In the genomic region with DNA sequence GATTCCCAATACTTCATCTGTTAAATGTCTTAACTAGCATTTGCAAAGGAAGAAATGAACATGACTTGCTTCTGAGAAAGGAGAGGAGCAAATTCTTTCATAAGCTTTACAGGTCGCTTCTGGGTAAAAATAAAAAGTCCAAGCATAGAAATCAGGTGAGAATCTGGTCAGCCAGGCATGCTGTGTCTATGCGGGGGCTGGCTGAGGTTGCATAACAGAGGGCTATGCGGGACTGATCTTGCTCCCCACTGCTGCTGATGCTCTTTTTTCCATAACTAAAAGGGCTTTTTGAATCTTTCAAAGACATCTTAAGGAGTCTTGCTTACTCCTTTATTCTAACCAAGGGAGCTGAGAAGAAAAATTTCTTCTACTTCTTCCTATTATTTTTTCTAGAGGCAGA, we compare ENCODE assay signal across 16 cellular contexts.
DNase-seq lines count a peak whose midpoint lies in the region; FAIRE-seq and TF ChIP-seq lines count a peak whose summit lies in the region.
"Had no signal": no experiment of that assay in that cellular context is flagged by ENCODE, and none has a peak within 500 bp of the region (broad histone marks: within the 10 kb centered on the region; RNA-seq: fewer than 3 reads in every experiment).

No MANE protein-coding gene starts in this region.

- no peak overlapping the region for H3K4me3 Mint-ChIP-seq in nephron
- H3K4me3 Mint-ChIP-seq: CD4-positive, alpha-beta memory T cell had no signal

- H3K9me3 ChIP-seq in HUES48 (ENCODE audit: control insufficient read depth, insufficient read depth, low read length) (no peaks in the 10 kb centered on the region), parathyroid adenoma (ENCODE audit: control insufficient read depth, low read length) (no peaks in the 10 kb centered on the region), kidney (ENCODE audit: control insufficient read depth in 1 of 2, low read length in 2 of 2) (no peaks in the 10 kb centered on the region), right atrium auricular region (no peaks in the 10 kb centered on the region)

- H3K4me1 Mint-ChIP-seq in nephron = peaks cover 17% of the 10 kb centered on the region
- H3K4me1 Mint-ChIP-seq: CD4-positive, alpha-beta memory T cell had no signal

- H3K79me2 ChIP-seq in parathyroid adenoma = no peaks in the 10 kb centered on the region

- H3K4me1 ChIP-seq in HUES48 (ENCODE audit: control insufficient read depth, insufficient read depth, low read length) = peaks cover 16% of the 10 kb centered on the region; the same call in 1 of the 2 replicates
- H3K4me1 ChIP-seq in parathyroid adenoma = peaks cover 24% of the 10 kb centered on the region
- no peaks in the 10 kb centered on the region for H3K4me1 ChIP-seq in kidney (ENCODE audit: control insufficient read depth in 1 of 2, insufficient read depth in 1 of 2, low read depth in 1 of 2, low read length in 2 of 2)
- H3K4me1 ChIP-seq in right atrium auricular region = no peaks in the 10 kb centered on the region

- H3K4me3 ChIP-seq in HUES48 (ENCODE audit: low read depth, low read length) = no peak overlapping the region
- no peak overlapping the region for H3K4me3 ChIP-seq in parathyroid adenoma (ENCODE audit: low read depth, low read length)
- no peak overlapping the region for H3K4me3 ChIP-seq in kidney (ENCODE audit: low read length in 2 of 2)
- H3K4me3 ChIP-seq in right atrium auricular region = no peak overlapping the region
- H3K4me3 ChIP-seq: GM12878, GM23248 had no signal

- no peak for DNase-seq in kidney
- no peak for DNase-seq in GM03348 (ENCODE audit: low spot score)
- DNase-seq in right atrium auricular region (ENCODE audit: low spot score) = no peak
- DNase-seq: C1 segment of cervical spinal cord; CD4-positive, alpha-beta memory T cell; COR-L47; DMS153; DND-41; GM23248; HCEC 1CT had no signal

- FAIRE-seq in kidney (lab: Jason Lieb, UNC) = no peak
- FAIRE-seq: GM12878, GM19239, H54 had no signal

- intact Hi-C loops in kidney (cut with DNase I) = no loop called here

- H3K27ac ChIP-seq in HUES48 (ENCODE audit: low read depth, low read length) (peak overlapping the region; percentile 24), parathyroid adenoma (peak overlapping the region; percentile 73), kidney (ENCODE audit: low read depth in 2 of 2, low read length in 2 of 2) (no peak overlapping the region), right atrium auricular region (no peak overlapping the region)
- H3K27ac ChIP-seq: GM23248 had no signal

- no peak for TF ChIP-seq CTCF in nephron (IDR thresholded peaks at IDR 0.05; ENCODE audit: unreplicated experiment in 3 of 3)
- TF ChIP-seq CTCF in parathyroid adenoma (IDR thresholded peaks at IDR 0.05) = no peak
- TF ChIP-seq CTCF in kidney (IDR thresholded peaks at IDR 0.05; ENCODE audit: borderline replicate concordance, extremely low read depth, insufficient read depth) = no peak
- TF ChIP-seq CTCF in right atrium auricular region (IDR thresholded peaks at IDR 0.05) = no peak

- H3K27me3 ChIP-seq in HUES48 (ENCODE audit: control insufficient read depth, insufficient read depth, low read length) (no peaks in the 10 kb centered on the region), parathyroid adenoma (ENCODE audit: control insufficient read depth, insufficient read depth, low read length) (no peaks in the 10 kb centered on the region), right atrium auricular region (no peaks in the 10 kb centered on the region)

- H3K27me3 Mint-ChIP-seq in nephron (ENCODE audit: low read depth) = peaks cover 84% of the 10 kb centered on the region

- no peaks in the 10 kb centered on the region for H3K36me3 Mint-ChIP-seq in nephron (ENCODE audit: low read depth)
- H3K36me3 Mint-ChIP-seq: CD4-positive, alpha-beta memory T cell had no signal

- peak overlapping the region; percentile 20 for H2AFZ ChIP-seq in parathyroid adenoma
- H2AFZ ChIP-seq: GM23248 had no signal

- no peaks in the 10 kb centered on the region for H3K36me3 ChIP-seq in HUES48 (ENCODE audit: control insufficient read depth, insufficient read depth, low read length)
- no peaks in the 10 kb centered on the region for H3K36me3 ChIP-seq in parathyroid adenoma (ENCODE audit: control insufficient read depth, insufficient read depth, low read length)
- no peaks in the 10 kb centered on the region for H3K36me3 ChIP-seq in kidney (ENCODE audit: control insufficient read depth in 1 of 2, insufficient read depth in 2 of 2, low read length in 2 of 2)
- no peaks in the 10 kb centered on the region for H3K36me3 ChIP-seq in right atrium auricular region

- peak overlapping the region; percentile 2 for H3K4me2 ChIP-seq in parathyroid adenoma (ENCODE audit: low read length)

- no peaks in the 10 kb centered on the region for H3K9me3 Mint-ChIP-seq in nephron
- H3K9me3 Mint-ChIP-seq: CD4-positive, alpha-beta memory T cell had no signal

- H3K27ac Mint-ChIP-seq in nephron = peak overlapping the region; percentile 82 to 87 (median 83)
- H3K27ac Mint-ChIP-seq: CD4-positive, alpha-beta memory T cell had no signal

- H3K9ac ChIP-seq in HUES48 (ENCODE audit: low read depth, low read length) (no peak overlapping the region), parathyroid adenoma (no peak overlapping the region), kidney (ENCODE audit: low read length in 2 of 2) (no peak overlapping the region)
- H3K9ac ChIP-seq: GM23248 had no signal

Comparison
In these comparisons a context has a peak if more than half of its experiments do, and no peak if none do; other contexts are left out.
1. H3K27ac ChIP-seq: peak in HUES48 (single experiment) and parathyroid adenoma (single experiment); none in kidney (0 of 2) and right atrium auricular region (0 of 2).